In the genomic region with DNA sequence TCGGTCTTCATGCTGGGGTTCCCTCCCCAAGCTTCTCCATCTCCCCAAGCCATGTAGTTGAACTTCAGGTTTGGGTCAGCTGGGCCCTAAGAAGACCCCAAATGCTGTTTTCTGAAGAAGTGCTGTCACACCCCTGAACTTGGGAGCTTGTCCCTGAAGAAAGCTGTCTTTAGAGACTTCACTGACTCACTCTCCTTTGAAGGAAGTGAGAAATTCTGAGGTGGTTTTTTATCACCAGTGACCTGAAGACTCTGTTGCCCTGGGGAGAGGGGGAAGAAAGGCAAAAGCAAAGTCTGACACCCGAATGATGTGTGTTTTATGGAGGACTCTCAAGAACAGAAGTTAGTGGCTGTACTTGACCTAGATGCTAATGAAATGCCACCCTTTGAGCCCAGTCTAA, we compare ENCODE assay signal across 15 cellular contexts.
DNase-seq lines count a peak whose midpoint lies in the region; ATAC-seq, FAIRE-seq and TF ChIP-seq lines count a peak whose summit lies in the region.
"Had no signal": no experiment of that assay in that cellular context is flagged by ENCODE, and none has a peak within 500 bp of the region (broad histone marks: within the 10 kb centered on the region; RNA-seq: fewer than 3 reads in every experiment).

No MANE protein-coding gene starts in this region.

- no peak for FAIRE-seq in endothelial cell of umbilical vein (lab: Jason Lieb, UNC)
- FAIRE-seq: K562 had no signal

- in situ Hi-C loops in KBM-7 (cut with MboI; ENCODE audit: low pct_unique_long_range_greater_than_20kb, low sequenced_read_pairs), result no loop called here
- in situ Hi-C loops in GM13977 (cut with MboI; ENCODE audit: low pct_unique_long_range_greater_than_20kb, low sequenced_read_pairs, unreplicated experiment), result no loop called here

- no peak overlapping the region for H3K4me2 ChIP-seq in endothelial cell of umbilical vein (ENCODE audit: insufficient read depth, low read length)

- peak; percentile 57 for ATAC-seq in GM21786 (IDR thresholded peaks at IDR 0.05; ENCODE audit: unreplicated experiment)
- ATAC-seq: K562, left lobe of liver, natural killer cell had no signal

- H3K9me3 ChIP-seq in endothelial cell of umbilical vein (replicated peaks; ENCODE audit: control insufficient read depth, insufficient read depth, low read length), result no peaks in the 10 kb centered on the region

- BruUV-seq in endothelial cell of umbilical vein (replicated peaks; lab: Mats Ljungman, UMichigan), result no TSS peak

- H4K20me1 ChIP-seq in endothelial cell of umbilical vein (replicated peaks; ENCODE audit: control insufficient read depth, extremely low read depth, insufficient read depth, low read length), result no peaks in the 10 kb centered on the region

- H3K27me3 ChIP-seq in endothelial cell of umbilical vein (ENCODE audit: control insufficient read depth in 2 of 2, insufficient read depth in 2 of 2, low read length in 2 of 2), result peaks cover 8 to 21% of the 10 kb centered on the region in 2 experiments

- H2AFZ ChIP-seq in endothelial cell of umbilical vein (ENCODE audit: low read depth, low read length), result no peak overlapping the region

- CTCF ChIA-PET in GM10248 (lab: Yijun Ruan, JAX), result interaction anchor here (0.9 to 1.6 kb wide), 3 partner anchors 12 to 20 kb away, joined by 3 to 4 read pairs (median 4); no protein-coding TSS in a partner anchor
- CTCF ChIA-PET in endothelial cell of umbilical vein (lab: Charles Lee), result no interaction called here

- H3K36me3 ChIP-seq in endothelial cell of umbilical vein (ENCODE audit: control insufficient read depth in 2 of 2, extremely low read depth in 1 of 2, insufficient read depth in 2 of 2, low read length in 2 of 2), result no peaks in the 10 kb centered on the region

- H3K9ac ChIP-seq in endothelial cell of umbilical vein (replicated peaks; ENCODE audit: extremely low read depth, insufficient read depth, low read length), result no peak overlapping the region

- intact Hi-C loops in endothelial cell of umbilical vein (cut with micrococcal nuclease), result no loop called here

- no peaks in the 10 kb centered on the region for H3K79me2 ChIP-seq in endothelial cell of umbilical vein (ENCODE audit: control insufficient read depth, insufficient read depth, low read length)

- DNase-seq in GM10248 (ENCODE audit: extremely low spot score) (peak; percentile 41), NOMO-1 treated with DMSO at 0.1 percent for 48 hours (lab: John Stamatoyannopoulos, UW; ENCODE audit: unreplicated experiment) (peak; percentile 73), endothelial cell of umbilical vein (ENCODE audit: low read depth, low spot score) (no peak), GF-D8 (lab: John Stamatoyannopoulos, UW) (no peak), amniotic stem cell (lab: John Stamatoyannopoulos, UW) (no peak), KBM-7 (no peak), GM13977 (ENCODE audit: low spot score) (no peak)
- DNase-seq: head of caudate nucleus; natural killer cell; NCI-H187; NCI-H526 treated with DMSO at 0.1 percent for 48 hours; stimulated activated CD4-positive, alpha-beta T cell treated with anti-CD3 and anti-CD28 coated beads, Interleukin-2, amount 100 ng/mL, for 24 hours had no signal

- H3K9me1 ChIP-seq in endothelial cell of umbilical vein (replicated peaks; ENCODE audit: control insufficient read depth, extremely low read depth, insufficient read depth, low read length), result no peaks in the 10 kb centered on the region

- no peak overlapping the region for H3K4me3 ChIP-seq in endothelial cell of umbilical vein (replicated peaks in 1 of 3; ENCODE audit: insufficient read depth in 1 of 3, low read depth in 1 of 3, low read length in 3 of 3)
- H3K4me3 ChIP-seq: K562 had no signal

- dilution Hi-C loops in endothelial cell of umbilical vein (cut with MboI; ENCODE audit: extremely low pct_ligation_motif_present, low sequenced_read_pairs), result no loop called here

- no peak for TF ChIP-seq POLR2A in endothelial cell of umbilical vein (IDR thresholded peaks at IDR 0.05; ENCODE audit: low read depth, low read length)

- H3K27ac ChIP-seq in endothelial cell of umbilical vein (ENCODE audit: insufficient read depth, low read depth, low read length), result no peak overlapping the region

- POLR2A ChIA-PET in GM10248 (lab: Yijun Ruan, JAX) (no interaction called here), endothelial cell of umbilical vein (lab: Charles Lee) (no interaction called here)

- no peaks in the 10 kb centered on the region for H3K4me1 ChIP-seq in endothelial cell of umbilical vein (ENCODE audit: control insufficient read depth, extremely low read depth, insufficient read depth, low read length)

- no peak for TF ChIP-seq CTCF in GM10248 (IDR thresholded peaks at IDR 0.05; ENCODE audit: control extremely low read depth, extremely low read depth, low read depth, missing control alignments)
- TF ChIP-seq CTCF in endothelial cell of umbilical vein (IDR thresholded peaks at IDR 0.05; ENCODE audit: extremely low read depth in 1 of 2, insufficient read depth in 1 of 2, low read depth in 1 of 2, low read length in 2 of 2), result no peak
- no peak for TF ChIP-seq CTCF in GM13977 (IDR thresholded peaks at IDR 0.05; ENCODE audit: extremely low read depth, insufficient read depth, missing control alignments)

TF ChIP-seq in endothelial cell of umbilical vein, 7 proteins besides CTCF, POLR2A, EP300 and RAD21:
- TF ChIP-seq, protein P1, sequence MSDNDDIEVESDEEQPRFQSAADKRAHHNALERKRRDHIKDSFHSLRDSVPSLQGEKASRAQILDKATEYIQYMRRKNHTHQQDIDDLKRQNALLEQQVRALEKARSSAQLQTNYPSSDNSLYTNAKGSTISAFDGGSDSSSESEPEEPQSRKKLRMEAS (IDR thresholded peaks at IDR 0.05; ENCODE audit: insufficient read depth, insufficient read length), result no peak
- TF ChIP-seq MYC (IDR thresholded peaks at IDR 0.05; ENCODE audit: low read depth, low read length) (no peak), POLR2AphosphoS5 (IDR thresholded peaks at IDR 0.05; ENCODE audit: insufficient read depth, low read depth, low read length) (no peak), EZH2 (IDR thresholded peaks at IDR 0.05; ENCODE audit: borderline replicate concordance, low read depth, low read length, severe bottlenecking) (no peak), JUN (IDR thresholded peaks at IDR 0.05; ENCODE audit: borderline replicate concordance, insufficient read depth, insufficient read length, low read depth) (no peak), GATA2 (IDR thresholded peaks at IDR 0.05; ENCODE audit: insufficient read depth, insufficient read length, low read depth, low read length) (no peak), FOS (IDR thresholded peaks at IDR 0.05; ENCODE audit: borderline replicate concordance, insufficient read depth, low read length) (peak; percentile 34)
TF ChIP-seq in endothelial cell of umbilical vein: peak in this region for 1.

Comparison
In these comparisons a context has a peak if more than half of its experiments do, and no peak if none do; other contexts are left out.
1. DNase-seq: peak in GM10248 (single experiment) and NOMO-1 treated with DMSO at 0.1 percent for 48 hours (single experiment); none in endothelial cell of umbilical vein (single experiment), GF-D8 (single experiment), amniotic stem cell (single experiment), KBM-7 (single experiment) and GM13977 (single experiment).